ENCODE assay signal across 1 cellular context in the genomic region with DNA sequence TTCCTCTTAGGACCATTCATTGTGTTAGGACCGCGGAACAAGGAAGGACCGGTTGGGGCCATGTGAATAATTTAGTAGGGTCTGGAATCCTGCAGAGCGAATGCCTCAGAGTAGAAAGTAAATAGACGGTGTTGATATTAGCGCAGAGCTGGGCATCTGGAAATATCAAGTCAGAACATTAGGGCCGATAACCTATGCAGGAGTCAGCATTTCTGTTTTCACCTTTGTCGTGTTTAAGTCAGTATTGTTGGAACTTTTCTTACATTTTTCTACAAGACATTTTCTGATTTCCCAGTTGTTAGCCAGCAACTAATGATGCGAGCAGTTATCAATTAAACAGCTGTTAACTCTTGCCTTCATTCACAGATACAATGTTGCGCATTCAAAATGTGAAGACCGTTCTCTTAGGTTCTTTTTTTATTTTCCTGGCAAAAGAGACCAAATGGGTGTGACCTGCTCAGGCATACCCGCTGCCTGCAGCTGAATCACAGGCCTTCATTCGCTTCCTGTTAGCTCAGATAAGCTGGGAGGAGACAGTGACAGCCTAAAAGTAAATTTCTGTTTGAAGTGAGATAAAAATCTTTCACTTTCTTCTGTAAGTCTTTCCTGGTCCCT.
TF ChIP-seq lines count a peak whose summit lies in the region.

No MANE protein-coding gene starts in this region.

TF ChIP-seq in HepG2, 621 proteins besides CTCF, POLR2A, EP300 and RAD21 (continued from another document and continues in another):
- TF ChIP-seq, protein P1, sequence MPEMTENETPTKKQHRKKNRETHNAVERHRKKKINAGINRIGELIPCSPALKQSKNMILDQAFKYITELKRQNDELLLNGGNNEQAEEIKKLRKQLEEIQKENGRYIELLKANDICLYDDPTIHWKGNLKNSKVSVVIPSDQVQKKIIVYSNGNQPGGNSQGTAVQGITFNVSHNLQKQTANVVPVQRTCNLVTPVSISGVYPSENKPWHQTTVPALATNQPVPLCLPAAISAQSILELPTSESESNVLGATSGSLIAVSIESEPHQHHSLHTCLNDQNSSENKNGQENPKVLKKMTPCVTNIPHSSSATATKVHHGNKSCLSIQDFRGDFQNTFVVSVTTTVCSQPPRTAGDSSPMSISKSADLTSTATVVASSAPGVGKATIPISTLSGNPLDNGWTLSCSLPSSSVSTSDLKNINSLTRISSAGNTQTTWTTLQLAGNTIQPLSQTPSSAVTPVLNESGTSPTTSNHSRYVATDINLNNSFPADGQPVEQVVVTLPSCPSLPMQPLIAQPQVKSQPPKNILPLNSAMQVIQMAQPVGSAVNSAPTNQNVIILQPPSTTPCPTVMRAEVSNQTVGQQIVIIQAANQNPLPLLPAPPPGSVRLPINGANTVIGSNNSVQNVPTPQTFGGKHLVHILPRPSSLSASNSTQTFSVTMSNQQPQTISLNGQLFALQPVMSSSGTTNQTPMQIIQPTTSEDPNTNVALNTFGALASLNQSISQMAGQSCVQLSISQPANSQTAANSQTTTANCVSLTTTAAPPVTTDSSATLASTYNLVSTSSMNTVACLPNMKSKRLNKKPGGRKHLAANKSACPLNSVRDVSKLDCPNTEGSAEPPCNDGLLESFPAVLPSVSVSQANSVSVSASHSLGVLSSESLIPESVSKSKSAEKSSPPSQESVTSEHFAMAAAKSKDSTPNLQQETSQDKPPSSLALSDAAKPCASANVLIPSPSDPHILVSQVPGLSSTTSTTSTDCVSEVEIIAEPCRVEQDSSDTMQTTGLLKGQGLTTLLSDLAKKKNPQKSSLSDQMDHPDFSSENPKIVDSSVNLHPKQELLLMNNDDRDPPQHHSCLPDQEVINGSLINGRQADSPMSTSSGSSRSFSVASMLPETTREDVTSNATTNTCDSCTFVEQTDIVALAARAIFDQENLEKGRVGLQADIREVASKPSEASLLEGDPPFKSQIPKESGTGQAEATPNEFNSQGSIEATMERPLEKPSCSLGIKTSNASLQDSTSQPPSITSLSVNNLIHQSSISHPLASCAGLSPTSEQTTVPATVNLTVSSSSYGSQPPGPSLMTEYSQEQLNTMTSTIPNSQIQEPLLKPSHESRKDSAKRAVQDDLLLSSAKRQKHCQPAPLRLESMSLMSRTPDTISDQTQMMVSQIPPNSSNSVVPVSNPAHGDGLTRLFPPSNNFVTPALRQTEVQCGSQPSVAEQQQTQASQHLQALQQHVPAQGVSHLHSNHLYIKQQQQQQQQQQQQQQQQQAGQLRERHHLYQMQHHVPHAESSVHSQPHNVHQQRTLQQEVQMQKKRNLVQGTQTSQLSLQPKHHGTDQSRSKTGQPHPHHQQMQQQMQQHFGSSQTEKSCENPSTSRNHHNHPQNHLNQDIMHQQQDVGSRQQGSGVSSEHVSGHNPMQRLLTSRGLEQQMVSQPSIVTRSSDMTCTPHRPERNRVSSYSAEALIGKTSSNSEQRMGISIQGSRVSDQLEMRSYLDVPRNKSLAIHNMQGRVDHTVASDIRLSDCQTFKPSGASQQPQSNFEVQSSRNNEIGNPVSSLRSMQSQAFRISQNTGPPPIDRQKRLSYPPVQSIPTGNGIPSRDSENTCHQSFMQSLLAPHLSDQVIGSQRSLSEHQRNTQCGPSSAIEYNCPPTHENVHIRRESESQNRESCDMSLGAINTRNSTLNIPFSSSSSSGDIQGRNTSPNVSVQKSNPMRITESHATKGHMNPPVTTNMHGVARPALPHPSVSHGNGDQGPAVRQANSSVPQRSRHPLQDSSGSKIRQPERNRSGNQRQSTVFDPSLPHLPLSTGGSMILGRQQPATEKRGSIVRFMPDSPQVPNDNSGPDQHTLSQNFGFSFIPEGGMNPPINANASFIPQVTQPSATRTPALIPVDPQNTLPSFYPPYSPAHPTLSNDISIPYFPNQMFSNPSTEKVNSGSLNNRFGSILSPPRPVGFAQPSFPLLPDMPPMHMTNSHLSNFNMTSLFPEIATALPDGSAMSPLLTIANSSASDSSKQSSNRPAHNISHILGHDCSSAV (CRISPR knock-in tag; IDR thresholded peaks at IDR 0.05; ENCODE audit: borderline replicate concordance) = no peak
- no peak for TF ChIP-seq XRCC5 (optimal IDR thresholded peaks at IDR 0.05; ENCODE audit: low read length)
- no peak for TF ChIP-seq ZNF556 (CRISPR knock-in tag; IDR thresholded peaks at IDR 0.05; ENCODE audit: borderline replicate concordance)
- TF ChIP-seq, protein P2, sequence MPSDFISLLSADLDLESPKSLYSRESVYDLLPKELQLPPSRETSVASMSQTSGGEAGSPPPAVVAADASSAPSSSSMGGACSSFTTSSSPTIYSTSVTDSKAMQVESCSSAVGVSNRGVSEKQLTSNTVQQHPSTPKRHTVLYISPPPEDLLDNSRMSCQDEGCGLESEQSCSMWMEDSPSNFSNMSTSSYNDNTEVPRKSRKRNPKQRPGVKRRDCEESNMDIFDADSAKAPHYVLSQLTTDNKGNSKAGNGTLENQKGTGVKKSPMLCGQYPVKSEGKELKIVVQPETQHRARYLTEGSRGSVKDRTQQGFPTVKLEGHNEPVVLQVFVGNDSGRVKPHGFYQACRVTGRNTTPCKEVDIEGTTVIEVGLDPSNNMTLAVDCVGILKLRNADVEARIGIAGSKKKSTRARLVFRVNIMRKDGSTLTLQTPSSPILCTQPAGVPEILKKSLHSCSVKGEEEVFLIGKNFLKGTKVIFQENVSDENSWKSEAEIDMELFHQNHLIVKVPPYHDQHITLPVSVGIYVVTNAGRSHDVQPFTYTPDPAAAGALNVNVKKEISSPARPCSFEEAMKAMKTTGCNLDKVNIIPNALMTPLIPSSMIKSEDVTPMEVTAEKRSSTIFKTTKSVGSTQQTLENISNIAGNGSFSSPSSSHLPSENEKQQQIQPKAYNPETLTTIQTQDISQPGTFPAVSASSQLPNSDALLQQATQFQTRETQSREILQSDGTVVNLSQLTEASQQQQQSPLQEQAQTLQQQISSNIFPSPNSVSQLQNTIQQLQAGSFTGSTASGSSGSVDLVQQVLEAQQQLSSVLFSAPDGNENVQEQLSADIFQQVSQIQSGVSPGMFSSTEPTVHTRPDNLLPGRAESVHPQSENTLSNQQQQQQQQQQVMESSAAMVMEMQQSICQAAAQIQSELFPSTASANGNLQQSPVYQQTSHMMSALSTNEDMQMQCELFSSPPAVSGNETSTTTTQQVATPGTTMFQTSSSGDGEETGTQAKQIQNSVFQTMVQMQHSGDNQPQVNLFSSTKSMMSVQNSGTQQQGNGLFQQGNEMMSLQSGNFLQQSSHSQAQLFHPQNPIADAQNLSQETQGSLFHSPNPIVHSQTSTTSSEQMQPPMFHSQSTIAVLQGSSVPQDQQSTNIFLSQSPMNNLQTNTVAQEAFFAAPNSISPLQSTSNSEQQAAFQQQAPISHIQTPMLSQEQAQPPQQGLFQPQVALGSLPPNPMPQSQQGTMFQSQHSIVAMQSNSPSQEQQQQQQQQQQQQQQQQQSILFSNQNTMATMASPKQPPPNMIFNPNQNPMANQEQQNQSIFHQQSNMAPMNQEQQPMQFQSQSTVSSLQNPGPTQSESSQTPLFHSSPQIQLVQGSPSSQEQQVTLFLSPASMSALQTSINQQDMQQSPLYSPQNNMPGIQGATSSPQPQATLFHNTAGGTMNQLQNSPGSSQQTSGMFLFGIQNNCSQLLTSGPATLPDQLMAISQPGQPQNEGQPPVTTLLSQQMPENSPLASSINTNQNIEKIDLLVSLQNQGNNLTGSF (CRISPR knock-in tag; IDR thresholded peaks at IDR 0.05) = no peak
- TF ChIP-seq ZNF781 (CRISPR knock-in tag; IDR thresholded peaks at IDR 0.05; ENCODE audit: borderline replicate concordance, not compliant biosample characterization) = no peak
- 0 out of 4 replicates have a peak, but pooled peaks of 1 of the 2 experiments have one; percentile 11 for TF ChIP-seq MAFK (conservative IDR thresholded peaks at IDR 0.05 in 1 of 2, IDR thresholded peaks at IDR 0.05 in 1 of 2; ENCODE audit: low read length in 2 of 2)
- TF ChIP-seq, protein P3, sequence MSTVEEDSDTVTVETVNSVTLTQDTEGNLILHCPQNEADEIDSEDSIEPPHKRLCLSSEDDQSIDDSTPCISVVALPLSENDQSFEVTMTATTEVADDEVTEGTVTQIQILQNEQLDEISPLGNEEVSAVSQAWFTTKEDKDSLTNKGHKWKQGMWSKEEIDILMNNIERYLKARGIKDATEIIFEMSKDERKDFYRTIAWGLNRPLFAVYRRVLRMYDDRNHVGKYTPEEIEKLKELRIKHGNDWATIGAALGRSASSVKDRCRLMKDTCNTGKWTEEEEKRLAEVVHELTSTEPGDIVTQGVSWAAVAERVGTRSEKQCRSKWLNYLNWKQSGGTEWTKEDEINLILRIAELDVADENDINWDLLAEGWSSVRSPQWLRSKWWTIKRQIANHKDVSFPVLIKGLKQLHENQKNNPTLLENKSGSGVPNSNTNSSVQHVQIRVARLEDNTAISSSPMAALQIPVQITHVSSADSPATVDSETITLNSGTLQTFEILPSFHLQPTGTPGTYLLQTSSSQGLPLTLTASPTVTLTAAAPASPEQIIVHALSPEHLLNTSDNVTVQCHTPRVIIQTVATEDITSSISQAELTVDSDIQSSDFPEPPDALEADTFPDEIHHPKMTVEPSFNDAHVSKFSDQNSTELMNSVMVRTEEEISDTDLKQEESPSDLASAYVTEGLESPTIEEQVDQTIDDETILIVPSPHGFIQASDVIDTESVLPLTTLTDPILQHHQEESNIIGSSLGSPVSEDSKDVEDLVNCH (CRISPR knock-in tag; IDR thresholded peaks at IDR 0.05) = no peak
- no peak for TF ChIP-seq HCFC1 (IDR thresholded peaks at IDR 0.05; ENCODE audit: low read depth, low read length)
- TF ChIP-seq, protein P4, sequence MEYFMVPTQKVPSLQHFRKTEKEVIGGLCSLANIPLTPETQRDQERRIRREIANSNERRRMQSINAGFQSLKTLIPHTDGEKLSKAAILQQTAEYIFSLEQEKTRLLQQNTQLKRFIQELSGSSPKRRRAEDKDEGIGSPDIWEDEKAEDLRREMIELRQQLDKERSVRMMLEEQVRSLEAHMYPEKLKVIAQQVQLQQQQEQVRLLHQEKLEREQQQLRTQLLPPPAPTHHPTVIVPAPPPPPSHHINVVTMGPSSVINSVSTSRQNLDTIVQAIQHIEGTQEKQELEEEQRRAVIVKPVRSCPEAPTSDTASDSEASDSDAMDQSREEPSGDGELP (IDR thresholded peaks at IDR 0.05; ENCODE audit: borderline replicate concordance, low read depth) = 0 out of 2 replicates have a peak, but pooled peaks have one; percentile 13
- no peak for TF ChIP-seq POGZ (CRISPR knock-in tag; IDR thresholded peaks at IDR 0.05)
- TF ChIP-seq FOXA1 (IDR thresholded peaks at IDR 0.05) = no peak
- TF ChIP-seq FOXA1 (CRISPR knock-in tag; IDR thresholded peaks at IDR 0.05) = peak; percentile 60
- no peak for TF ChIP-seq SNAI1 (CRISPR knock-in tag; IDR thresholded peaks at IDR 0.05; ENCODE audit: borderline replicate concordance)
- no peak for TF ChIP-seq HMG20B (CRISPR knock-in tag; conservative IDR thresholded peaks at IDR 0.05)
- TF ChIP-seq MAFF (IDR thresholded peaks at IDR 0.05; ENCODE audit: low read depth, low read length) = peak; percentile 34; the same call in 1 of the 2 replicates
- TF ChIP-seq, protein P5, sequence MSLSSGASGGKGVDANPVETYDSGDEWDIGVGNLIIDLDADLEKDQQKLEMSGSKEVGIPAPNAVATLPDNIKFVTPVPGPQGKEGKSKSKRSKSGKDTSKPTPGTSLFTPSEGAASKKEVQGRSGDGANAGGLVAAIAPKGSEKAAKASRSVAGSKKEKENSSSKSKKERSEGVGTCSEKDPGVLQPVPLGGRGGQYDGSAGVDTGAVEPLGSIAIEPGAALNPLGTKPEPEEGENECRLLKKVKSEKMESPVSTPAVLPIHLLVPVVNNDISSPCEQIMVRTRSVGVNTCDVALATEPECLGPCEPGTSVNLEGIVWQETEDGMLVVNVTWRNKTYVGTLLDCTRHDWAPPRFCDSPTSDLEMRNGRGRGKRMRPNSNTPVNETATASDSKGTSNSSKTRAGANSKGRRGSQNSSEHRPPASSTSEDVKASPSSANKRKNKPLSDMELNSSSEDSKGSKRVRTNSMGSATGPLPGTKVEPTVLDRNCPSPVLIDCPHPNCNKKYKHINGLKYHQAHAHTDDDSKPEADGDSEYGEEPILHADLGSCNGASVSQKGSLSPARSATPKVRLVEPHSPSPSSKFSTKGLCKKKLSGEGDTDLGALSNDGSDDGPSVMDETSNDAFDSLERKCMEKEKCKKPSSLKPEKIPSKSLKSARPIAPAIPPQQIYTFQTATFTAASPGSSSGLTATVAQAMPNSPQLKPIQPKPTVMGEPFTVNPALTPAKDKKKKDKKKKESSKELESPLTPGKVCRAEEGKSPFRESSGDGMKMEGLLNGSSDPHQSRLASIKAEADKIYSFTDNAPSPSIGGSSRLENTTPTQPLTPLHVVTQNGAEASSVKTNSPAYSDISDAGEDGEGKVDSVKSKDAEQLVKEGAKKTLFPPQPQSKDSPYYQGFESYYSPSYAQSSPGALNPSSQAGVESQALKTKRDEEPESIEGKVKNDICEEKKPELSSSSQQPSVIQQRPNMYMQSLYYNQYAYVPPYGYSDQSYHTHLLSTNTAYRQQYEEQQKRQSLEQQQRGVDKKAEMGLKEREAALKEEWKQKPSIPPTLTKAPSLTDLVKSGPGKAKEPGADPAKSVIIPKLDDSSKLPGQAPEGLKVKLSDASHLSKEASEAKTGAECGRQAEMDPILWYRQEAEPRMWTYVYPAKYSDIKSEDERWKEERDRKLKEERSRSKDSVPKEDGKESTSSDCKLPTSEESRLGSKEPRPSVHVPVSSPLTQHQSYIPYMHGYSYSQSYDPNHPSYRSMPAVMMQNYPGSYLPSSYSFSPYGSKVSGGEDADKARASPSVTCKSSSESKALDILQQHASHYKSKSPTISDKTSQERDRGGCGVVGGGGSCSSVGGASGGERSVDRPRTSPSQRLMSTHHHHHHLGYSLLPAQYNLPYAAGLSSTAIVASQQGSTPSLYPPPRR (CRISPR knock-in tag; IDR thresholded peaks at IDR 0.05; ENCODE audit: borderline replicate concordance) = no peak
- TF ChIP-seq ZNF674 (CRISPR knock-in tag; IDR thresholded peaks at IDR 0.05; ENCODE audit: low read depth) = no peak
- TF ChIP-seq, protein P6, sequence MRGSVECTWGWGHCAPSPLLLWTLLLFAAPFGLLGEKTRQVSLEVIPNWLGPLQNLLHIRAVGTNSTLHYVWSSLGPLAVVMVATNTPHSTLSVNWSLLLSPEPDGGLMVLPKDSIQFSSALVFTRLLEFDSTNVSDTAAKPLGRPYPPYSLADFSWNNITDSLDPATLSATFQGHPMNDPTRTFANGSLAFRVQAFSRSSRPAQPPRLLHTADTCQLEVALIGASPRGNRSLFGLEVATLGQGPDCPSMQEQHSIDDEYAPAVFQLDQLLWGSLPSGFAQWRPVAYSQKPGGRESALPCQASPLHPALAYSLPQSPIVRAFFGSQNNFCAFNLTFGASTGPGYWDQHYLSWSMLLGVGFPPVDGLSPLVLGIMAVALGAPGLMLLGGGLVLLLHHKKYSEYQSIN (CRISPR knock-in tag; IDR thresholded peaks at IDR 0.05; ENCODE audit: borderline replicate concordance) = no peak
- TF ChIP-seq, protein P7, sequence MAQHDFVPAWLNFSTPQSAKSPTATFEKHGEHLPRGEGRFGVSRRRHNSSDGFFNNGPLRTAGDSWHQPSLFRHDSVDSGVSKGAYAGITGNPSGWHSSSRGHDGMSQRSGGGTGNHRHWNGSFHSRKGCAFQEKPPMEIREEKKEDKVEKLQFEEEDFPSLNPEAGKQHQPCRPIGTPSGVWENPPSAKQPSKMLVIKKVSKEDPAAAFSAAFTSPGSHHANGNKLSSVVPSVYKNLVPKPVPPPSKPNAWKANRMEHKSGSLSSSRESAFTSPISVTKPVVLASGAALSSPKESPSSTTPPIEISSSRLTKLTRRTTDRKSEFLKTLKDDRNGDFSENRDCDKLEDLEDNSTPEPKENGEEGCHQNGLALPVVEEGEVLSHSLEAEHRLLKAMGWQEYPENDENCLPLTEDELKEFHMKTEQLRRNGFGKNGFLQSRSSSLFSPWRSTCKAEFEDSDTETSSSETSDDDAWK (CRISPR knock-in tag; IDR thresholded peaks at IDR 0.05) = no peak
- TF ChIP-seq HDAC2 (CRISPR knock-in tag; IDR thresholded peaks at IDR 0.05) = peak; percentile 32; the same call in 1 of the 2 replicates
- 0 out of 2 replicates have a peak, but pooled peaks have one; percentile 16 for TF ChIP-seq BRCA1 (CRISPR knock-in tag; IDR thresholded peaks at IDR 0.05)
